In genomic region chr1:161172776-161173376, GRCh38 we compare ENCODE assay signal across 11 cellular contexts. TPM values are rescaled to one million over a fixed set of nuclear protein-coding genes. Genes with fewer than 3 reads are reported as not detected.
A peak's percentile ranks its signal among the peaks of the same experiment; 100 is the strongest.
DNase-seq lines count a peak whose midpoint lies in the region; ATAC-seq and TF ChIP-seq lines count a peak whose summit lies in the region.
"Had no signal": no experiment of that assay in that cellular context is flagged by ENCODE, and none has a peak within 500 bp of the region (broad histone marks: within the 10 kb centered on the region; RNA-seq: fewer than 3 reads in every experiment).

No MANE protein-coding gene starts in this region.

- H3K79me2 ChIP-seq in KMS-11 (ENCODE audit: insufficient read depth, low read depth), result peaks cover 40% of the 10 kb centered on the region
- peaks cover 20% of the 10 kb centered on the region for H3K79me2 ChIP-seq in osteoblast (ENCODE audit: insufficient read depth, low read length)

- H3K4me2 ChIP-seq in KMS-11, result peak overlapping the region; percentile 37
- H3K4me2 ChIP-seq in osteoblast (ENCODE audit: insufficient read depth, low read length), result peak overlapping the region; percentile 20

- H3K36me3 ChIP-seq in KMS-11 (ENCODE audit: insufficient read depth) (peaks cover 31% of the 10 kb centered on the region; the same call in 1 of the 2 replicates), esophagus squamous epithelium (peaks cover 14 to 74% (median 35%) of the 10 kb centered on the region in 3 donors), osteoblast (ENCODE audit: insufficient read depth, low read length) (peaks cover 56% of the 10 kb centered on the region), vagina (peaks cover 0 to 44% of the 10 kb centered on the region in 2 donors)

- no peak overlapping the region; the same call in 1 of the 2 replicates for H3K9ac ChIP-seq in KMS-11

- H2AFZ ChIP-seq in KMS-11 (ENCODE audit: low read depth) (no peak overlapping the region), osteoblast (ENCODE audit: low read length) (no peak overlapping the region)

- no peaks in the 10 kb centered on the region for H3K27me3 ChIP-seq in KMS-11 (ENCODE audit: insufficient read depth, low read depth)
- no peaks in the 10 kb centered on the region for H3K27me3 ChIP-seq in esophagus squamous epithelium
- no peaks in the 10 kb centered on the region for H3K27me3 ChIP-seq in osteoblast (ENCODE audit: insufficient read depth, low read length)
- H3K27me3 ChIP-seq in vagina, result no peaks in the 10 kb centered on the region

- DNase-seq in AG10803 (ENCODE audit: low read depth) (peak; percentile 100), esophagus squamous epithelium (lab: John Stamatoyannopoulos, UW) (no peak), osteoblast (ENCODE audit: insufficient read length, low spot score, missing footprints) (peak; percentile 95), vagina (ENCODE audit: extremely low spot score in 2 of 2) (no peak)
- DNase-seq: NCI-H69; stimulated activated CD4-positive, alpha-beta T cell treated with anti-CD3 and anti-CD28 coated beads, Interleukin-2, amount 100 ng/mL, for 24 hours; T1000 had no signal

- H3K9me3 ChIP-seq in esophagus squamous epithelium (no peaks in the 10 kb centered on the region), osteoblast (ENCODE audit: low read depth, low read length) (no peaks in the 10 kb centered on the region), vagina (no peaks in the 10 kb centered on the region)

- H3K4me1 ChIP-seq in KMS-11 (ENCODE audit: low read depth, poor library complexity, severe bottlenecking) (peaks cover 54% of the 10 kb centered on the region), esophagus squamous epithelium (peaks cover 15 to 66% (median 25%) of the 10 kb centered on the region in 3 donors), osteoblast (ENCODE audit: insufficient read depth, low read length) (peaks cover 27% of the 10 kb centered on the region), vagina (peaks cover 34% of the 10 kb centered on the region)

- TF ChIP-seq CTCF in AG10803 (conservative IDR thresholded peaks at IDR 0.05; ENCODE audit: low read length) (no peak), KMS-11 (conservative IDR thresholded peaks at IDR 0.05; ENCODE audit: low read depth, low read length) (peak; percentile 17; the same call in 1 of the 2 replicates), esophagus squamous epithelium (IDR thresholded peaks at IDR 0.05) (no peak), osteoblast (IDR thresholded peaks at IDR 0.05; ENCODE audit: extremely low read depth, low read depth, low read length) (no peak), vagina (IDR thresholded peaks at IDR 0.05) (no peak)

- ATAC-seq in HG03520 (IDR thresholded peaks at IDR 0.05; ENCODE audit: unreplicated experiment), result no peak
- ATAC-seq in GM21528 (IDR thresholded peaks at IDR 0.05; ENCODE audit: low FRiP score, unreplicated experiment), result no peak
- no peak for ATAC-seq in GM18502 (IDR thresholded peaks at IDR 0.05; ENCODE audit: poor library complexity, unreplicated experiment)

- H3K4me3 ChIP-seq in AG10803 (ENCODE audit: low read length), result no peak overlapping the region
- peak overlapping the region; percentile 40 for H3K4me3 ChIP-seq in KMS-11 (IDR thresholded peaks at IDR 0.05; ENCODE audit: insufficient read depth, low read depth, low read length)
- no peak overlapping the region for H3K4me3 ChIP-seq in esophagus squamous epithelium
- no peak overlapping the region for H3K4me3 ChIP-seq in osteoblast (ENCODE audit: insufficient read depth, low read length)
- H3K4me3 ChIP-seq in vagina, result no peak overlapping the region

- no peak overlapping the region for H3K27ac ChIP-seq in KMS-11
- H3K27ac ChIP-seq in esophagus squamous epithelium, result peak overlapping the region in 3 of 4 donors; percentile 54 to 66 (median 65)
- peak overlapping the region; percentile 92 for H3K27ac ChIP-seq in osteoblast (ENCODE audit: low read depth, low read length)
- H3K27ac ChIP-seq in vagina, result no peak overlapping the region

- H4K20me1 ChIP-seq in KMS-11 (ENCODE audit: insufficient read depth), result no peaks in the 10 kb centered on the region
- H4K20me1 ChIP-seq in osteoblast (ENCODE audit: insufficient read depth, low read length), result peaks cover 3% of the 10 kb centered on the region

- TF ChIP-seq POLR2A in esophagus squamous epithelium (IDR thresholded peaks at IDR 0.05) (no peak), vagina (IDR thresholded peaks at IDR 0.05) (no peak)

- WGBS in esophagus squamous epithelium, 2 donors, result 46 to 51% methylated on average over 4 of the region's 4 CpGs

- intact Hi-C loops in esophagus squamous epithelium (cut with DNase I) (no loop called here), vagina (cut with DNase I) (no loop called here)

RNA-seq across cellular contexts. Expression of gene B4GALT3, which starts 4.4 kb away (rescaled TPM):
- total RNA-seq in esophagus squamous epithelium (10 to 100 TPM; 16.1 to 29.9 (median 18.1) TPM), osteoblast (18.5 and 18.9 TPM in 2 replicates), vagina (16.2 TPM)

RNA-seq across cellular contexts. Expression of gene PPOX, which starts 6.7 kb away (rescaled TPM):
- total RNA-seq in esophagus squamous epithelium (10 to 100 TPM in 2 of 4 donors, 1 to 10 TPM in 2; 5.8 to 28.8 (median 11.7) TPM), osteoblast (15.9 and 19.5 TPM in 2 replicates), vagina (16.7 TPM)

RNA-seq across cellular contexts. Expression of gene USP21, which starts 13.6 kb away (rescaled TPM):
- total RNA-seq in esophagus squamous epithelium (10 to 100 TPM; 12.1 to 20.4 (median 17.0) TPM), osteoblast (8.0 and 9.1 TPM in 2 replicates), vagina (19.4 TPM)

RNA-seq across cellular contexts. Expression of gene UFC1, which starts 19.1 kb away (rescaled TPM):
- total RNA-seq in esophagus squamous epithelium (10 to 100 TPM; 68.3 to 79.9 (median 76.7) TPM), osteoblast (87.5 and 95.2 TPM in 2 replicates), vagina (61.1 TPM)

RNA-seq across cellular contexts. Expression of gene ADAMTS4, which starts 26.0 kb away (rescaled TPM):
- 1 to 10 TPM; 1.3 to 2.6 (median 1.8) TPM for total RNA-seq in esophagus squamous epithelium
- total RNA-seq in osteoblast, result 1.4 and 3.5 TPM in 2 replicates
- 78.3 TPM for total RNA-seq in vagina

Comparison
In these comparisons a context has a peak if more than half of its experiments do, and no peak if none do; other contexts are left out.
1. DNase-seq: peak in AG10803 (single experiment) and osteoblast (single experiment); none in esophagus squamous epithelium (single experiment) and vagina (0 of 2).
2. H3K27ac ChIP-seq: peak in esophagus squamous epithelium (3 of 4) and osteoblast (single experiment); none in KMS-11 (single experiment) and vagina (single experiment).